ENCODE assay signal across 12 cellular contexts in genomic region chr2:195532255-195532627, GRCh38.
DNase-seq lines count a peak whose midpoint lies in the region; ATAC-seq and TF ChIP-seq lines count a peak whose summit lies in the region.
"Had no signal": no experiment of that assay in that cellular context is flagged by ENCODE, and none has a peak within 500 bp of the region (broad histone marks: within the 10 kb centered on the region; RNA-seq: fewer than 3 reads in every experiment).

No MANE protein-coding gene starts in this region.

- H3K27ac Mint-ChIP-seq in T-helper 2 cell treated with Interferon-gamma antibody and Interleukin-4, amounts not matched to agents 5 μg/mL and 100 μg/mL, for 36 hours = peak overlapping the region; percentile 96
- H3K27ac Mint-ChIP-seq in osteocyte (ENCODE audit: unreplicated experiment) = peak overlapping the region; percentile 96

- DNase-seq in T-helper 2 cell treated with Interferon-gamma antibody and Interleukin-4, amounts not matched to agents 5 μg/mL and 100 μg/mL, for 36 hours (ENCODE audit: low spot score) = no peak
- DNase-seq in T-helper 2 cell (no peak), LHCN-M2 (ENCODE audit: low read depth) (peak; percentile 14), adrenal gland (no peak), osteocyte (ENCODE audit: extremely low spot score, unreplicated experiment) (no peak), testis (no peak)
- DNase-seq: activated CD8-positive, alpha-beta memory T cell treated with anti-CD3 and anti-CD28 coated beads, Interleukin-2, amount 50 U/mL, for 48 hours; islet precursor cell; NCI-H1694; stomach had no signal

- peaks cover 31% of the 10 kb centered on the region for H3K36me3 Mint-ChIP-seq in T-helper 2 cell treated with Interferon-gamma antibody and Interleukin-4, amounts not matched to agents 5 μg/mL and 100 μg/mL, for 36 hours (ENCODE audit: low read depth)
- no peaks in the 10 kb centered on the region for H3K36me3 Mint-ChIP-seq in osteocyte (ENCODE audit: unreplicated experiment)

- intact Hi-C loops in adrenal gland (cut with DNase I) = no loop called here
- intact Hi-C loops in testis (cut with DNase I; ENCODE audit: low total_unique reads) = no loop called here

- peaks cover 63% of the 10 kb centered on the region for H3K4me1 Mint-ChIP-seq in T-helper 2 cell treated with Interferon-gamma antibody and Interleukin-4, amounts not matched to agents 5 μg/mL and 100 μg/mL, for 36 hours (ENCODE audit: low read depth)
- H3K4me1 Mint-ChIP-seq in osteocyte (ENCODE audit: unreplicated experiment) = peaks cover 44% of the 10 kb centered on the region

- H3K4me3 Mint-ChIP-seq in T-helper 2 cell treated with Interferon-gamma antibody and Interleukin-4, amounts not matched to agents 5 μg/mL and 100 μg/mL, for 36 hours = peak overlapping the region; percentile 89
- no peak overlapping the region for H3K4me3 Mint-ChIP-seq in osteocyte (ENCODE audit: unreplicated experiment)

- ATAC-seq in HG03460 (IDR thresholded peaks at IDR 0.05; ENCODE audit: unreplicated experiment) = no peak
- ATAC-seq in HG03354 (IDR thresholded peaks at IDR 0.05; ENCODE audit: poor library complexity, severe bottlenecking, unreplicated experiment) = no peak

- no peak overlapping the region for H3K4me3 ChIP-seq in adrenal gland
- no peak overlapping the region for H3K4me3 ChIP-seq in testis

- 86 to 100% (median 97%) methylated on average over 1 of the region's 1 CpG for WGBS in adrenal gland, 4 donors
- WGBS in testis, 2 donors = 94% methylated on average over 1 of the region's 1 CpG

- H3K27ac ChIP-seq in adrenal gland (peak overlapping the region in 3 of 5 donors; percentile 23 to 88 (median 70)), testis (peak overlapping the region in 1 of 2 donors; percentile 64)

- TF ChIP-seq CTCF in adrenal gland (IDR thresholded peaks at IDR 0.05) (no peak), osteocyte (IDR thresholded peaks at IDR 0.05) (no peak), testis (IDR thresholded peaks at IDR 0.05) (no peak)

- peaks cover 22% of the 10 kb centered on the region for H3K9me3 Mint-ChIP-seq in T-helper 2 cell treated with Interferon-gamma antibody and Interleukin-4, amounts not matched to agents 5 μg/mL and 100 μg/mL, for 36 hours
- H3K9me3 Mint-ChIP-seq in osteocyte (ENCODE audit: unreplicated experiment) = no peaks in the 10 kb centered on the region

- no peaks in the 10 kb centered on the region for H3K27me3 Mint-ChIP-seq in T-helper 2 cell treated with Interferon-gamma antibody and Interleukin-4, amounts not matched to agents 5 μg/mL and 100 μg/mL, for 36 hours (ENCODE audit: low read depth)
- no peaks in the 10 kb centered on the region for H3K27me3 Mint-ChIP-seq in osteocyte (ENCODE audit: unreplicated experiment)

- TF ChIP-seq POLR2A in adrenal gland (IDR thresholded peaks at IDR 0.05) (no peak), testis (IDR thresholded peaks at IDR 0.05) (no peak)

- H3K36me3 ChIP-seq in adrenal gland (replicated peaks in 1 of 2) (no peaks in the 10 kb centered on the region), testis (ENCODE audit: low read depth, missing control alignments) (no peaks in the 10 kb centered on the region)
- H3K36me3 ChIP-seq: stomach had no signal

- H3K4me1 ChIP-seq in adrenal gland (replicated peaks in 1 of 2) (peaks cover 16 to 47% of the 10 kb centered on the region in 2 donors), testis (peaks cover 27% of the 10 kb centered on the region)

- H3K9me3 ChIP-seq in adrenal gland (replicated peaks in 1 of 3) (no peaks in the 10 kb centered on the region), testis (no peaks in the 10 kb centered on the region)
- H3K9me3 ChIP-seq: stomach had no signal

- H3K27me3 ChIP-seq in adrenal gland = no peaks in the 10 kb centered on the region
- H3K27me3 ChIP-seq in testis = no peaks in the 10 kb centered on the region
- H3K27me3 ChIP-seq: stomach had no signal
